Comparison of ENCODE assay signal across 21 cellular contexts in genomic region chr11:64139045-64139444, GRCh38.
"Had no signal": no experiment of that assay in that cellular context is flagged by ENCODE, and none has a peak within 500 bp of the region (broad histone marks: within the 10 kb centered on the region; RNA-seq: fewer than 3 reads in every experiment).

No MANE protein-coding gene starts in this region.

- H3K9me3 Mint-ChIP-seq: activated B cell treated with CpG ODN at 0.5 μM for 24 hours; activated naive CD8-positive, alpha-beta T cell treated with anti-CD3 and anti-CD28 coated beads for 36 hours; activated T-cell treated with anti-CD3 and anti-CD28 coated beads, Interleukin-2, amount 50 U/mL, for 4 hours; mesothelial cell of epicardium; natural killer cell had no signal

- H3K36me3 Mint-ChIP-seq: activated naive CD8-positive, alpha-beta T cell treated with anti-CD3 and anti-CD28 coated beads for 36 hours; natural killer cell had no signal

- H3K27me3 ChIP-seq: left lung, upper lobe of left lung had no signal

- H3K27ac Mint-ChIP-seq: activated B cell treated with CpG ODN at 0.5 μM for 24 hours; activated CD4-positive, alpha-beta T cell treated with anti-CD3 and anti-CD28 coated beads for 36 hours; activated naive CD8-positive, alpha-beta T cell treated with anti-CD3 and anti-CD28 coated beads for 36 hours; mesothelial cell of epicardium; natural killer cell had no signal

- H3K9me3 ChIP-seq: left lung, upper lobe of left lung had no signal

- H3K4me3 ChIP-seq: coronary artery, left lung, smooth muscle cell, upper lobe of left lung had no signal

- H3K4me3 Mint-ChIP-seq: activated B cell treated with CpG ODN at 0.5 μM for 24 hours; activated CD4-positive, alpha-beta T cell treated with anti-CD3 and anti-CD28 coated beads for 36 hours; activated naive CD8-positive, alpha-beta T cell treated with anti-CD3 and anti-CD28 coated beads for 36 hours; activated T-cell treated with anti-CD3 and anti-CD28 coated beads, Interleukin-2, amount 50 U/mL, for 4 hours; mesothelial cell of epicardium; natural killer cell had no signal

- ATAC-seq: activated CD4-positive, alpha-beta T cell treated with anti-CD3 and anti-CD28 coated beads for 36 hours; activated T-cell treated with anti-CD3 and anti-CD28 coated beads, Interleukin-2, amount 50 U/mL, for 4 hours; left lung; natural killer cell; sciatic nerve had no signal

- H3K4me2 ChIP-seq: smooth muscle cell had no signal

- H3K9ac ChIP-seq: parathyroid adenoma had no signal

- H3K4me1 Mint-ChIP-seq: natural killer cell had no signal

- H2AFZ ChIP-seq: parathyroid adenoma had no signal

- H3K4me1 ChIP-seq: left lung, parathyroid adenoma, upper lobe of left lung had no signal

- H3K36me3 ChIP-seq: left lung, upper lobe of left lung had no signal

- H3K27me3 Mint-ChIP-seq: activated B cell treated with CpG ODN at 0.5 μM for 24 hours; activated CD4-positive, alpha-beta T cell treated with anti-CD3 and anti-CD28 coated beads for 36 hours; activated naive CD8-positive, alpha-beta T cell treated with anti-CD3 and anti-CD28 coated beads for 36 hours had no signal

- H3K27ac ChIP-seq: coronary artery, epithelial cell of prostate, left lung, parathyroid adenoma, upper lobe of left lung had no signal

- DNase-seq: activated B cell treated with CpG ODN at 0.5 μM for 24 hours; activated CD4-positive, alpha-beta T cell treated with anti-CD3 and anti-CD28 coated beads for 36 hours; activated CD4-positive, alpha-beta T cell treated with anti-CD3 and anti-CD28 coated beads, Interleukin-2, amount 50 U/mL, for 48 hours; activated CD8-positive, alpha-beta memory T cell treated with anti-CD3 and anti-CD28 coated beads, Interleukin-2, amount 50 U/mL, for 48 hours; activated naive CD4-positive, alpha-beta T cell treated with Interleukin-2 at 50 U/mL for 16 hours; activated naive CD8-positive, alpha-beta T cell treated with anti-CD3 and anti-CD28 coated beads for 36 hours; activated T-cell treated with anti-CD3 and anti-CD28 coated beads, Interleukin-2, amount 50 U/mL, for 4 hours; left lung; mammary epithelial cell; natural killer cell; stimulated activated CD4-positive, alpha-beta T cell treated with anti-CD3 and anti-CD28 coated beads, Interleukin-2, amount 100 ng/mL, for 48 hours; stimulated activated CD8-positive, alpha-beta memory T cell treated with anti-CD3 and anti-CD28 coated beads, Interleukin-4, amount 100 ng/mL, for 48 hours; stimulated activated naive CD4-positive, alpha-beta T cell treated with Interleukin-2 at 50 U/mL for 16 hours; T-helper 1 cell had no signal

- H3K79me2 ChIP-seq: parathyroid adenoma had no signal
